In the genomic region with DNA sequence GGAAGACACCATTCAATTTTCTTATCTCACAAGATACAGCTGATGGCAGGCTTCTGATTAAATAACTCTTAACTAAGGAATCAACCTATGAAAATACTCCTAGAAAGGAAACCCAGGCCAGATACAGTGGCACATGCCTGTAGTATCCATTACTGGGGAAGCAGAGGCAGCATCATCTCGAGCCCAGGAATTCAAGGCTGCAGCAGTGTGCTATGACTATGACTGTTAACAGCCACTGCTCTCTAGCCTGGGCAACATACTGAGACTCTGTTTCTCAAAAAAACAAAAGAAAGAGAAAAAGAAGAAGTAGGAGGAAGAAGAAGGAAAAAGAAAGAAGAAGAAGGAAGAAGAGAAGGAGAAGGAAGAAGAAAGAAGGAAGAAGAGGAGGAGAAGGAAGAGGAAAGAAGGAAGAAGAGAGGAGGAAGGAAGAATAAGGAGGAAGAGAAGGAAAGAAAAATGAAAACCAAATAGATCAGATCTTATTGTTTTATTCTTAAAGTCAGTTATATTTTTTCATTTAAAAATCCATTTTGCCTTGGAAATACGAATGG, we compare ENCODE assay signal across 23 cellular contexts. TPM values are rescaled to one million over a fixed set of nuclear protein-coding genes. Genes with fewer than 3 reads are reported as not detected.
DNase-seq lines count a peak whose midpoint lies in the region; FAIRE-seq and TF ChIP-seq lines count a peak whose summit lies in the region.
"Had no signal": no experiment of that assay in that cellular context is flagged by ENCODE, and none has a peak within 500 bp of the region (broad histone marks: within the 10 kb centered on the region; RNA-seq: fewer than 3 reads in every experiment).

No MANE protein-coding gene starts in this region.

- H4K20me1 ChIP-seq in OCI-LY3 (ENCODE audit: insufficient read depth, low read length) (no peaks in the 10 kb centered on the region), astrocyte (ENCODE audit: insufficient read depth, low read length) (peaks cover 30% of the 10 kb centered on the region)

- peaks cover 20% of the 10 kb centered on the region for H3K79me2 ChIP-seq in OCI-LY3 (ENCODE audit: low read length)
- H3K79me2 ChIP-seq in astrocyte (ENCODE audit: insufficient read depth, low read length) = peaks cover 28% of the 10 kb centered on the region

- H3K4me2 ChIP-seq in OCI-LY3 (ENCODE audit: low read length) = peak overlapping the region; percentile 2
- H3K4me2 ChIP-seq in astrocyte (ENCODE audit: low read length) = no peak overlapping the region
- H3K4me2 ChIP-seq: BLaER1 had no signal

- no peak overlapping the region for H3K9ac ChIP-seq in OCI-LY3 (ENCODE audit: low read length)
- no peak overlapping the region for H3K9ac ChIP-seq in astrocyte (ENCODE audit: low read length)
- H3K9ac ChIP-seq in kidney (ENCODE audit: low read length in 2 of 2) = no peak overlapping the region
- H3K9ac ChIP-seq: BLaER1 had no signal

- H3K36me3 ChIP-seq in OCI-LY3 (replicated peaks; ENCODE audit: low read depth, low read length) = peaks cover 4% of the 10 kb centered on the region
- peaks cover 6% of the 10 kb centered on the region for H3K36me3 ChIP-seq in astrocyte (ENCODE audit: insufficient read depth, low read length)
- peaks cover 0 to 7% of the 10 kb centered on the region in 2 donors for H3K36me3 ChIP-seq in kidney (ENCODE audit: control insufficient read depth in 1 of 2, insufficient read depth in 2 of 2, low read length in 2 of 2)
- H3K36me3 ChIP-seq: Peyer's patch, SJCRH30 had no signal

- H3K27ac Mint-ChIP-seq in astrocyte (ENCODE audit: unreplicated experiment) = peak overlapping the region; percentile 21
- H3K27ac Mint-ChIP-seq: CD4-positive, alpha-beta T cell had no signal

- no peak overlapping the region for H3K4me3 ChIP-seq in OCI-LY3 (ENCODE audit: low read length)
- H3K4me3 ChIP-seq in astrocyte (ENCODE audit: insufficient read depth, low read depth, low read length) = no peak overlapping the region
- no peak overlapping the region for H3K4me3 ChIP-seq in kidney (ENCODE audit: low read length in 2 of 2)
- H3K4me3 ChIP-seq: BLaER1, Peyer's patch, SJCRH30 had no signal

- intact Hi-C loops in kidney (cut with DNase I) = no loop called here

- H3K27ac ChIP-seq in OCI-LY3 (ENCODE audit: low read length) (no peak overlapping the region), astrocyte (ENCODE audit: low read depth, low read length) (no peak overlapping the region), kidney (ENCODE audit: low read depth in 2 of 2, low read length in 2 of 2) (no peak overlapping the region)
- H3K27ac ChIP-seq: BLaER1, Peyer's patch, SJCRH30 had no signal

- no peaks in the 10 kb centered on the region for H3K27me3 Mint-ChIP-seq in astrocyte (ENCODE audit: low read depth, unreplicated experiment)
- H3K27me3 Mint-ChIP-seq: CD4-positive, alpha-beta T cell had no signal

- peaks cover 28% of the 10 kb centered on the region for H3K4me1 ChIP-seq in OCI-LY3 (ENCODE audit: low read length)
- no peaks in the 10 kb centered on the region for H3K4me1 ChIP-seq in astrocyte (ENCODE audit: insufficient read depth, low read length)
- no peaks in the 10 kb centered on the region for H3K4me1 ChIP-seq in kidney (ENCODE audit: control insufficient read depth in 1 of 2, insufficient read depth in 1 of 2, low read depth in 1 of 2, low read length in 2 of 2)
- H3K4me1 ChIP-seq: BLaER1, Peyer's patch had no signal

- DNase-seq in EH (ENCODE audit: low read depth) (peak; percentile 12), astrocyte (ENCODE audit: low read depth) (no peak), kidney (no peak), NCI-H446 treated with DMSO at 0.1 percent for 48 hours (lab: John Stamatoyannopoulos, UW) (no peak), NCI-H748 treated with DMSO at 0.1 percent for 48 hours (lab: John Stamatoyannopoulos, UW) (no peak), NCI-H748 (lab: John Stamatoyannopoulos, UW; ENCODE audit: unreplicated experiment) (no peak)
- DNase-seq: CD4-positive, alpha-beta T cell; COR-L47; DMS 273 treated with DMSO at 0.1 percent for 48 hours; DND-41; GOT3; MV-4-11; NCI-H1105 treated with DMSO at 0.1 percent for 48 hours; NCI-H2029 treated with DMSO at 0.1 percent for 48 hours; NCI-H226; NCI-H524; Peyer's patch; SJCRH30 had no signal

- H3K27me3 ChIP-seq in OCI-LY3 (ENCODE audit: low read depth, low read length) = no peaks in the 10 kb centered on the region
- H3K27me3 ChIP-seq in astrocyte (ENCODE audit: insufficient read depth, low read length) = no peaks in the 10 kb centered on the region
- H3K27me3 ChIP-seq: BLaER1, Peyer's patch, SJCRH30 had no signal

- no peak overlapping the region for H3K4me3 Mint-ChIP-seq in astrocyte (ENCODE audit: unreplicated experiment)
- H3K4me3 Mint-ChIP-seq: CD4-positive, alpha-beta T cell had no signal

- no peaks in the 10 kb centered on the region for H3K9me3 Mint-ChIP-seq in astrocyte (ENCODE audit: unreplicated experiment)
- H3K9me3 Mint-ChIP-seq: CD4-positive, alpha-beta T cell had no signal

- H2AFZ ChIP-seq in OCI-LY3 (ENCODE audit: low read depth, low read length) = no peak overlapping the region
- H2AFZ ChIP-seq in astrocyte (ENCODE audit: low read depth, low read length) = no peak overlapping the region

- H3K4me1 Mint-ChIP-seq in astrocyte (ENCODE audit: low read depth, unreplicated experiment) = peaks cover 17% of the 10 kb centered on the region

- peaks cover 5% of the 10 kb centered on the region for H3K36me3 Mint-ChIP-seq in astrocyte (ENCODE audit: low read depth, unreplicated experiment)

- TF ChIP-seq CTCF in OCI-LY3 (IDR thresholded peaks at IDR 0.05; ENCODE audit: low read depth, low read length) (no peak), astrocyte (IDR thresholded peaks at IDR 0.05; ENCODE audit: insufficient read depth, low read depth, low read length) (no peak), kidney (IDR thresholded peaks at IDR 0.05; ENCODE audit: borderline replicate concordance, extremely low read depth, insufficient read depth) (no peak)

- H3K9me3 ChIP-seq in OCI-LY3 (ENCODE audit: insufficient read depth, low read length) = no peaks in the 10 kb centered on the region
- no peaks in the 10 kb centered on the region for H3K9me3 ChIP-seq in astrocyte (ENCODE audit: insufficient read depth, low read depth, low read length)
- no peaks in the 10 kb centered on the region for H3K9me3 ChIP-seq in kidney (ENCODE audit: control insufficient read depth in 1 of 2, low read length in 2 of 2)
- H3K9me3 ChIP-seq: Peyer's patch, SJCRH30 had no signal

- FAIRE-seq in astrocyte (lab: Jason Lieb, UNC) = no peak
- FAIRE-seq in kidney (lab: Jason Lieb, UNC) = peak; percentile 8
- FAIRE-seq: G401.6, GM19239, HTR-8/SVneo had no signal

RNA-seq across cellular contexts. Expression of a gene that starts 18.0 kb away (rescaled TPM):
- total RNA-seq in astrocyte (46.4 and 69.2 TPM in 2 replicates), kidney (32.4 TPM)
- 5.0 TPM for polyA plus RNA-seq in kidney (ENCODE audit: insufficient read depth, low read depth, low replicate concordance)
